In genomic region chr6:160330621-160331020, GRCh38 we compare ENCODE assay signal across 19 cellular contexts. TPM values are rescaled to one million over a fixed set of nuclear protein-coding genes. Genes with fewer than 3 reads are reported as not detected.
DNase-seq lines count a peak whose midpoint lies in the region; ATAC-seq and TF ChIP-seq lines count a peak whose summit lies in the region.
"Had no signal": no experiment of that assay in that cellular context is flagged by ENCODE, and none has a peak within 500 bp of the region (broad histone marks: within the 10 kb centered on the region; RNA-seq: fewer than 3 reads in every experiment).

No MANE protein-coding gene starts in this region.

- no peaks in the 10 kb centered on the region for H3K4me1 Mint-ChIP-seq in endothelial cell (ENCODE audit: unreplicated experiment)
- H3K4me1 Mint-ChIP-seq: CD14-positive monocyte; CD4-positive, alpha-beta memory T cell; IgD-negative memory B cell had no signal

- H3K4me1 ChIP-seq in esophagus muscularis mucosa = no peaks in the 10 kb centered on the region
- H3K4me1 ChIP-seq in tibial artery = peaks cover 0 to 55% (median 35%) of the 10 kb centered on the region in 4 donors

- CTCF ChIA-PET in HEK293T (lab: Yijun Ruan, JAX) = no interaction called here

- no peak overlapping the region for H3K27ac ChIP-seq in esophagus muscularis mucosa (replicated peaks in 1 of 4)
- H3K27ac ChIP-seq in tibial artery = peak overlapping the region; percentile 76 to 82

- no peak overlapping the region for H3K4me3 Mint-ChIP-seq in endothelial cell (ENCODE audit: unreplicated experiment)
- H3K4me3 Mint-ChIP-seq: CD14-positive monocyte; CD4-positive, alpha-beta memory T cell; IgD-negative memory B cell had no signal

- ATAC-seq in GM21526 (IDR thresholded peaks at IDR 0.05; ENCODE audit: low FRiP score, unreplicated experiment) = no peak
- ATAC-seq: HCT116, HepG2 had no signal

- H3K36me3 ChIP-seq in esophagus muscularis mucosa (no peaks in the 10 kb centered on the region), tibial artery (no peaks in the 10 kb centered on the region)

- no peaks in the 10 kb centered on the region for H3K27me3 Mint-ChIP-seq in endothelial cell (ENCODE audit: unreplicated experiment)

- H3K9me3 Mint-ChIP-seq in endothelial cell (ENCODE audit: unreplicated experiment) = no peaks in the 10 kb centered on the region
- H3K9me3 Mint-ChIP-seq: CD4-positive, alpha-beta memory T cell had no signal

- TF ChIP-seq EP300 in esophagus muscularis mucosa (IDR thresholded peaks at IDR 0.05) = no peak

- POLR2A ChIA-PET in HEK293T (lab: Yijun Ruan, JAX) = no interaction called here

- no peak for TF ChIP-seq CTCF in esophagus muscularis mucosa (IDR thresholded peaks at IDR 0.05)
- TF ChIP-seq CTCF in tibial artery (IDR thresholded peaks at IDR 0.05) = no peak
- TF ChIP-seq CTCF in endothelial cell (IDR thresholded peaks at IDR 0.05; ENCODE audit: unreplicated experiment) = no peak

- WGBS in esophagus muscularis mucosa = 76% methylated on average over 5 of the region's 5 CpGs

- H3K27ac Mint-ChIP-seq in endothelial cell (ENCODE audit: unreplicated experiment) = no peak overlapping the region
- H3K27ac Mint-ChIP-seq: CD14-positive monocyte; CD4-positive, alpha-beta memory T cell; IgD-negative memory B cell had no signal

- DNase-seq in HEK293T (ENCODE audit: extremely low spot score) = no peak
- peak; percentile 66 for DNase-seq in esophagus muscularis mucosa (ENCODE audit: extremely low spot score)
- DNase-seq in left kidney (ENCODE audit: low read depth, low spot score) = peak; percentile 55
- DNase-seq in tibial artery = no peak
- DNase-seq in endothelial cell (ENCODE audit: low spot score) = no peak
- DNase-seq in ecto neural progenitor cell (ENCODE audit: low spot score) = no peak
- DNase-seq: ACHN; AML-193; CD4-positive, alpha-beta memory T cell; DMS153; DMS79; GDM1; GOT3; H7 had no signal

- H3K4me3 ChIP-seq in esophagus muscularis mucosa (no peak overlapping the region), tibial artery (no peak overlapping the region)

- TF ChIP-seq POLR2A in esophagus muscularis mucosa (IDR thresholded peaks at IDR 0.05; ENCODE audit: low read depth) = no peak

- H3K27me3 ChIP-seq in esophagus muscularis mucosa (no peaks in the 10 kb centered on the region), tibial artery (no peaks in the 10 kb centered on the region)

- no peaks in the 10 kb centered on the region for H3K36me3 Mint-ChIP-seq in endothelial cell (ENCODE audit: low read depth, unreplicated experiment)
- H3K36me3 Mint-ChIP-seq: CD14-positive monocyte; CD4-positive, alpha-beta memory T cell; IgD-negative memory B cell had no signal

- H3K9me3 ChIP-seq in esophagus muscularis mucosa (no peaks in the 10 kb centered on the region), tibial artery (no peaks in the 10 kb centered on the region)

- intact Hi-C loops in esophagus muscularis mucosa (cut with DNase I) (no loop called here), tibial artery (cut with DNase I; ENCODE audit: low total_unique reads) (no loop called here)

TF ChIP-seq in HEK293T, 16 proteins besides CTCF, POLR2A, EP300 and RAD21:
- TF ChIP-seq FOXK2 (IDR thresholded peaks at IDR 0.05) = no peak
- TF ChIP-seq TARDBP (IDR thresholded peaks at IDR 0.05) = no peak
- TF ChIP-seq CTBP1 (IDR thresholded peaks at IDR 0.05; ENCODE audit: borderline replicate concordance) = no peak
- TF ChIP-seq HDGF (IDR thresholded peaks at IDR 0.05; ENCODE audit: borderline replicate concordance) = no peak
- no peak for TF ChIP-seq ELF4 (IDR thresholded peaks at IDR 0.05)
- TF ChIP-seq PKNOX1 (IDR thresholded peaks at IDR 0.05) = peak; percentile 16; the same call in 1 of the 2 replicates
- TF ChIP-seq BHLHE40 (IDR thresholded peaks at IDR 0.05; ENCODE audit: borderline replicate concordance) = no peak
TF ChIP-seq in HEK293T: peak in this region for 1.

RNA-seq across cellular contexts. Expression of gene SLC22A3, which starts 17.6 kb away (rescaled TPM):
- total RNA-seq in esophagus muscularis mucosa (10 to 100 TPM; 16.8 to 20.4 (median 18.9) TPM), endothelial cell (ENCODE audit: unreplicated experiment) (0.18 TPM)
- total RNA-seq: CD4-positive, alpha-beta memory T cell had no signal

Comparison
In these comparisons a context has a peak if more than half of its experiments do, and no peak if none do; other contexts are left out.
1. DNase-seq: peak in esophagus muscularis mucosa (single experiment) and left kidney (single experiment); none in HEK293T (single experiment), tibial artery (0 of 2), endothelial cell (single experiment) and ecto neural progenitor cell (single experiment).
2. H3K27ac ChIP-seq: peak in tibial artery (2 of 2); none in esophagus muscularis mucosa (0 of 4).
3. RNA of gene SLC22A3, which starts 17.6 kb away (total RNA-seq): 16.8 to 20.4 TPM in esophagus muscularis mucosa; 0.18 TPM in endothelial cell (single experiment); every median in the first group is over 10 times any median in the second.